Comparison of ENCODE assay signal across 40 cellular contexts in the genomic region with DNA sequence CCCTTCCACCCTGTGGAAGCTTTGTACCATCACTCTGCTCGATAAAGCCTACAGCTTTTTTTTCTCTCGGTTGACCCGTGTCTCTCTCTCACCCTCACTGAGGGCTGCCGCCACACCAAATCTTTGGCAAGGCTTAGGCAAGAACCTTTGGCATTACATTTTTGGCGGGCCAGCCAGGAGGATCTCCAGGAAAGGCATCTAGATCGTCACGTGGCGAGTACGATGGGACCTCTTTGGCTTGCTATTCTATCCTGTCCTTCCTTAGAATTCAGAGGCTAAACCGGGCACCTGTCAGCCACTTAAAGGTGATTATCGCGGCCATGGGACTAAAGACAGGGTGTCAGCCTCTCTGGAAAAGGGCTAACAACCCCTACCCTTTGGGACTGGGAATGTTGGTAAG.
"Had no signal": no experiment of that assay in that cellular context is flagged by ENCODE, and none has a peak within 500 bp of the region (broad histone marks: within the 10 kb centered on the region; RNA-seq: fewer than 3 reads in every experiment).

No MANE protein-coding gene starts in this region.

- DNase-seq: activated CD4-positive, alpha-beta memory T cell treated with anti-CD3 and anti-CD28 coated beads, Interleukin-2, amount 10 ng/mL, durations not matched to agents 7 days and 5 days; activated CD4-positive, alpha-beta T cell treated with anti-CD3 and anti-CD28 coated beads for 1 hour; activated CD4-positive, alpha-beta T cell treated with anti-CD3 and anti-CD28 coated beads for 48 hours; activated CD4-positive, CD25-positive, alpha-beta regulatory T cell; activated CD8-positive, alpha-beta memory T cell treated with anti-CD3 and anti-CD28 coated beads for 24 hours; activated CD8-positive, alpha-beta memory T cell treated with anti-CD3 and anti-CD28 coated beads, Interleukin-2, amount 10 ng/mL, durations not matched to agents 7 days and 5 days; activated CD8-positive, alpha-beta memory T cell treated with anti-CD3 and anti-CD28 coated beads, Interleukin-2, amount 50 U/mL, for 48 hours; activated effector memory CD4-positive, alpha-beta T cell treated with Interleukin-2 at 50 U/mL for 16 hours; activated naive CD4-positive, alpha-beta T cell treated with anti-CD3 and anti-CD28 coated beads, Interleukin-2, amount 10 ng/mL, durations not matched to agents 7 days and 5 days; activated naive CD8-positive, alpha-beta T cell treated with anti-CD3 and anti-CD28 coated beads, Interleukin-2, amount 50 U/mL, for 24 hours; activated T-cell treated with anti-CD3 and anti-CD28 coated beads, Interleukin-2, amount 50 U/mL, for 48 hours; anterior cingulate cortex; caudate nucleus; cerebellar nuclear complex; Kasumi-1; MG63; NCI-H1048; NCI-H1105 treated with DMSO at 0.1 percent for 48 hours; NCI-H1436; NCI-H1694; NCI-H1930; NCI-H2081 treated with DMSO at 0.1 percent for 48 hours; NCI-H345; NCI-H510A; NCI-H526; NCI-H748 treated with DMSO at 0.1 percent for 48 hours; NK-92 treated with Interleukin-12 subunit alpha and Interleukin-12 subunit beta, amount 100 ng/mL, for 24 hours; PC-3; Peyer's patch; RPMI8226; SHP77 treated with DMSO at 0.1 percent for 48 hours; SW 1271; T-helper 1 cell; T-helper 2 cell; T-helper 9 cell had no signal

- FAIRE-seq: bronchial epithelial cell had no signal

- H3K9me3 ChIP-seq: MG63, Peyer's patch, SJSA1 had no signal

- H3K36me3 ChIP-seq: MG63, Peyer's patch, SJSA1 had no signal

- H3K9me3 Mint-ChIP-seq: activated naive CD4-positive, alpha-beta T cell treated with anti-CD3 and anti-CD28 coated beads, Interleukin-2, amount 10 ng/mL, durations not matched to agents 7 days and 5 days; brain had no signal

- H3K4me3 Mint-ChIP-seq: activated CD4-positive, alpha-beta memory T cell treated with anti-CD3 and anti-CD28 coated beads, Interleukin-2, amount 10 ng/mL, durations not matched to agents 7 days and 5 days; activated CD8-positive, alpha-beta memory T cell treated with anti-CD3 and anti-CD28 coated beads, Interleukin-2, amount 10 ng/mL, durations not matched to agents 7 days and 5 days; activated naive CD4-positive, alpha-beta T cell treated with anti-CD3 and anti-CD28 coated beads, Interleukin-2, amount 10 ng/mL, durations not matched to agents 7 days and 5 days; activated naive CD8-positive, alpha-beta T cell; activated naive CD8-positive, alpha-beta T cell treated with anti-CD3 and anti-CD28 coated beads, Interleukin-2, amount 50 U/mL, for 24 hours; brain had no signal

- H3K27me3 Mint-ChIP-seq: activated CD4-positive, alpha-beta memory T cell treated with anti-CD3 and anti-CD28 coated beads, Interleukin-2, amount 10 ng/mL, durations not matched to agents 7 days and 5 days; activated CD8-positive, alpha-beta memory T cell treated with anti-CD3 and anti-CD28 coated beads, Interleukin-2, amount 10 ng/mL, durations not matched to agents 7 days and 5 days; activated naive CD4-positive, alpha-beta T cell treated with anti-CD3 and anti-CD28 coated beads, Interleukin-2, amount 10 ng/mL, durations not matched to agents 7 days and 5 days; activated naive CD8-positive, alpha-beta T cell treated with anti-CD3 and anti-CD28 coated beads, Interleukin-2, amount 50 U/mL, for 24 hours had no signal

- H3K27ac ChIP-seq: Peyer's patch, SJSA1, VCaP had no signal

- ATAC-seq: activated CD8-positive, alpha-beta memory T cell treated with anti-CD3 and anti-CD28 coated beads, Interleukin-2, amount 10 ng/mL, durations not matched to agents 7 days and 5 days; activated naive CD8-positive, alpha-beta T cell treated with anti-CD3 and anti-CD28 coated beads, Interleukin-2, amount 50 U/mL, for 24 hours; PC-3 had no signal

- H3K27me3 ChIP-seq: MG63, Peyer's patch, SJSA1 had no signal

- H3K4me3 ChIP-seq: MG63, Peyer's patch, SJSA1 had no signal

- H3K36me3 Mint-ChIP-seq: activated CD8-positive, alpha-beta memory T cell treated with anti-CD3 and anti-CD28 coated beads, Interleukin-2, amount 10 ng/mL, durations not matched to agents 7 days and 5 days; activated naive CD4-positive, alpha-beta T cell treated with anti-CD3 and anti-CD28 coated beads, Interleukin-2, amount 10 ng/mL, durations not matched to agents 7 days and 5 days; activated naive CD8-positive, alpha-beta T cell; brain had no signal

- H3K4me1 Mint-ChIP-seq: activated CD4-positive, alpha-beta memory T cell treated with anti-CD3 and anti-CD28 coated beads, Interleukin-2, amount 10 ng/mL, durations not matched to agents 7 days and 5 days; activated CD8-positive, alpha-beta memory T cell treated with anti-CD3 and anti-CD28 coated beads, Interleukin-2, amount 10 ng/mL, durations not matched to agents 7 days and 5 days; activated naive CD4-positive, alpha-beta T cell treated with anti-CD3 and anti-CD28 coated beads, Interleukin-2, amount 10 ng/mL, durations not matched to agents 7 days and 5 days; activated naive CD8-positive, alpha-beta T cell treated with anti-CD3 and anti-CD28 coated beads, Interleukin-2, amount 50 U/mL, for 24 hours; brain had no signal

- H3K27ac Mint-ChIP-seq: activated CD4-positive, alpha-beta memory T cell treated with anti-CD3 and anti-CD28 coated beads, Interleukin-2, amount 10 ng/mL, durations not matched to agents 7 days and 5 days; activated CD8-positive, alpha-beta memory T cell treated with anti-CD3 and anti-CD28 coated beads, Interleukin-2, amount 10 ng/mL, durations not matched to agents 7 days and 5 days; activated naive CD4-positive, alpha-beta T cell treated with anti-CD3 and anti-CD28 coated beads, Interleukin-2, amount 10 ng/mL, durations not matched to agents 7 days and 5 days; activated naive CD8-positive, alpha-beta T cell; activated naive CD8-positive, alpha-beta T cell treated with anti-CD3 and anti-CD28 coated beads, Interleukin-2, amount 50 U/mL, for 24 hours; brain had no signal

- H3K4me1 ChIP-seq: Peyer's patch, SJSA1 had no signal
